16 cellular contexts compared by ENCODE assay signal in the genomic region with DNA sequence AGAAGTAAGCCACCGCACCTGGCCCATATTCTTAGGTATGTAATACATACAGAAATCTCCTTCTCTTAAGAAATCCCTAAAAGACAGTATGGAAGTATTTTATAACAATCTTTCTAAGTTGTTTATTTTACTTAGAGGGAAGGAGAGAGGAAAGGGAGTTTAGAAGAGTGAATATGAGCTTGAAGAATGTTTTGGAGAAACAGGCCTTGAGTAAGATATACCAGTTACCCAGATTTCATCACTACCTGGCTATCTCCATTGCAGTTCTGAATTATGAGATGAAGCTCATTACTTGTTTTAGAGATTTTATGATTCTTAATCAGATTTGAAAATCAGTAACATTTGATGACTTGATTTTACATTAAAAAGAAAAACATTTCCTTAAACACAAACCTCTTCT.
DNase-seq lines count a peak whose midpoint lies in the region; ATAC-seq, FAIRE-seq and TF ChIP-seq lines count a peak whose summit lies in the region.
"Had no signal": no experiment of that assay in that cellular context is flagged by ENCODE, and none has a peak within 500 bp of the region (broad histone marks: within the 10 kb centered on the region; RNA-seq: fewer than 3 reads in every experiment).

No MANE protein-coding gene starts in this region.

- H3K27ac Mint-ChIP-seq in activated naive CD8-positive, alpha-beta T cell treated with anti-CD3 and anti-CD28 coated beads, Interleukin-2, amount 10 ng/mL, durations not matched to agents 7 days and 5 days: peak overlapping the region; percentile 30
- no peak overlapping the region for H3K27ac Mint-ChIP-seq in activated naive CD8-positive, alpha-beta T cell treated with anti-CD3 and anti-CD28 coated beads, Interleukin-2, amount 50 U/mL, for 24 hours
- H3K27ac Mint-ChIP-seq in astrocyte (ENCODE audit: unreplicated experiment): no peak overlapping the region
- no peak overlapping the region for H3K27ac Mint-ChIP-seq in T-helper 2 cell treated with Interferon-gamma antibody and Interleukin-4, amounts not matched to agents 5 μg/mL and 100 μg/mL, for 36 hours

- H3K27me3 Mint-ChIP-seq in activated naive CD8-positive, alpha-beta T cell treated with anti-CD3 and anti-CD28 coated beads, Interleukin-2, amount 10 ng/mL, durations not matched to agents 7 days and 5 days: no peaks in the 10 kb centered on the region
- H3K27me3 Mint-ChIP-seq in activated naive CD8-positive, alpha-beta T cell treated with anti-CD3 and anti-CD28 coated beads, Interleukin-2, amount 50 U/mL, for 24 hours: no peaks in the 10 kb centered on the region
- H3K27me3 Mint-ChIP-seq in astrocyte (ENCODE audit: low read depth, unreplicated experiment): no peaks in the 10 kb centered on the region
- no peaks in the 10 kb centered on the region for H3K27me3 Mint-ChIP-seq in T-helper 2 cell treated with Interferon-gamma antibody and Interleukin-4, amounts not matched to agents 5 μg/mL and 100 μg/mL, for 36 hours (ENCODE audit: low read depth)

- H3K4me3 ChIP-seq in astrocyte (ENCODE audit: insufficient read depth, low read depth, low read length) (no peak overlapping the region), fibroblast of villous mesenchyme (ENCODE audit: low read depth, low read length) (no peak overlapping the region)
- H3K4me3 ChIP-seq: HAP-1 had no signal

- peaks cover 1% of the 10 kb centered on the region for H3K9me3 Mint-ChIP-seq in activated naive CD8-positive, alpha-beta T cell treated with anti-CD3 and anti-CD28 coated beads, Interleukin-2, amount 10 ng/mL, durations not matched to agents 7 days and 5 days
- H3K9me3 Mint-ChIP-seq in activated naive CD8-positive, alpha-beta T cell treated with anti-CD3 and anti-CD28 coated beads, Interleukin-2, amount 50 U/mL, for 24 hours: no peaks in the 10 kb centered on the region
- no peaks in the 10 kb centered on the region for H3K9me3 Mint-ChIP-seq in astrocyte (ENCODE audit: unreplicated experiment)
- no peaks in the 10 kb centered on the region for H3K9me3 Mint-ChIP-seq in T-helper 2 cell treated with Interferon-gamma antibody and Interleukin-4, amounts not matched to agents 5 μg/mL and 100 μg/mL, for 36 hours

- no peak overlapping the region for H2AFZ ChIP-seq in astrocyte (ENCODE audit: low read depth, low read length)

- no peak overlapping the region for H3K27ac ChIP-seq in astrocyte (ENCODE audit: low read depth, low read length)
- H3K27ac ChIP-seq: C4-2B had no signal

- no peak overlapping the region for H3K4me3 Mint-ChIP-seq in activated naive CD8-positive, alpha-beta T cell treated with anti-CD3 and anti-CD28 coated beads, Interleukin-2, amount 10 ng/mL, durations not matched to agents 7 days and 5 days
- no peak overlapping the region for H3K4me3 Mint-ChIP-seq in activated naive CD8-positive, alpha-beta T cell treated with anti-CD3 and anti-CD28 coated beads, Interleukin-2, amount 50 U/mL, for 24 hours
- H3K4me3 Mint-ChIP-seq in astrocyte (ENCODE audit: unreplicated experiment): no peak overlapping the region
- H3K4me3 Mint-ChIP-seq in T-helper 2 cell treated with Interferon-gamma antibody and Interleukin-4, amounts not matched to agents 5 μg/mL and 100 μg/mL, for 36 hours: no peak overlapping the region

- H3K4me2 ChIP-seq in astrocyte (ENCODE audit: low read length): no peak overlapping the region

- POLR2A ChIA-PET in activated naive CD8-positive, alpha-beta T cell treated with anti-CD3 and anti-CD28 coated beads, Interleukin-2, amount 10 ng/mL, durations not matched to agents 7 days and 5 days (lab: Charles Lee): no interaction called here

- TF ChIP-seq CTCF in astrocyte (IDR thresholded peaks at IDR 0.05; ENCODE audit: insufficient read depth, low read depth, low read length) (no peak), fibroblast of villous mesenchyme (IDR thresholded peaks at IDR 0.05; ENCODE audit: insufficient read depth, low read depth, low read length) (no peak)

- no peaks in the 10 kb centered on the region for H3K9me3 ChIP-seq in astrocyte (ENCODE audit: insufficient read depth, low read depth, low read length)
- H3K9me3 ChIP-seq: HAP-1 had no signal

- ATAC-seq in activated naive CD8-positive, alpha-beta T cell treated with anti-CD3 and anti-CD28 coated beads, Interleukin-2, amount 10 ng/mL, durations not matched to agents 7 days and 5 days (ENCODE audit: low read depth): no peak
- ATAC-seq in activated naive CD8-positive, alpha-beta T cell treated with anti-CD3 and anti-CD28 coated beads, Interleukin-2, amount 50 U/mL, for 24 hours: no peak
- no peak for ATAC-seq in HG03469 (IDR thresholded peaks at IDR 0.05; ENCODE audit: unreplicated experiment)

- no peaks in the 10 kb centered on the region for H3K4me1 ChIP-seq in astrocyte (ENCODE audit: insufficient read depth, low read length)

- H3K36me3 Mint-ChIP-seq in activated naive CD8-positive, alpha-beta T cell treated with anti-CD3 and anti-CD28 coated beads, Interleukin-2, amount 10 ng/mL, durations not matched to agents 7 days and 5 days: peaks cover 23% of the 10 kb centered on the region
- peaks cover 18% of the 10 kb centered on the region for H3K36me3 Mint-ChIP-seq in activated naive CD8-positive, alpha-beta T cell treated with anti-CD3 and anti-CD28 coated beads, Interleukin-2, amount 50 U/mL, for 24 hours (ENCODE audit: low read depth)
- H3K36me3 Mint-ChIP-seq in astrocyte (ENCODE audit: low read depth, unreplicated experiment): peaks cover 3% of the 10 kb centered on the region
- peaks cover 38% of the 10 kb centered on the region for H3K36me3 Mint-ChIP-seq in T-helper 2 cell treated with Interferon-gamma antibody and Interleukin-4, amounts not matched to agents 5 μg/mL and 100 μg/mL, for 36 hours (ENCODE audit: low read depth)

- no peaks in the 10 kb centered on the region for H3K27me3 ChIP-seq in astrocyte (ENCODE audit: insufficient read depth, low read length)

- DNase-seq in activated naive CD8-positive, alpha-beta T cell treated with anti-CD3 and anti-CD28 coated beads, Interleukin-2, amount 10 ng/mL, durations not matched to agents 7 days and 5 days: no peak
- DNase-seq in activated naive CD8-positive, alpha-beta T cell treated with anti-CD3 and anti-CD28 coated beads, Interleukin-2, amount 50 U/mL, for 24 hours: no peak
- DNase-seq in astrocyte (ENCODE audit: low read depth): peak; percentile 19
- peak; percentile 25 for DNase-seq in fibroblast of villous mesenchyme (ENCODE audit: low read depth)
- DNase-seq in T-helper 2 cell treated with Interferon-gamma antibody and Interleukin-4, amounts not matched to agents 5 μg/mL and 100 μg/mL, for 36 hours (ENCODE audit: low spot score): no peak
- DNase-seq in activated CD4-positive, alpha-beta T cell treated with anti-CD3 and anti-CD28 coated beads for 1 hour: no peak
- DNase-seq in inferior parietal cortex (ENCODE audit: extremely low spot score): no peak
- DNase-seq: DMS 273 treated with DMSO at 0.1 percent for 48 hours, GF-D8, NCI-H187 treated with DMSO at 0.1 percent for 48 hours, NCI-H2171, NCI-H446 had no signal

- no peak for FAIRE-seq in astrocyte (lab: Jason Lieb, UNC)
- FAIRE-seq: GM12892 had no signal

- no peaks in the 10 kb centered on the region for H3K79me2 ChIP-seq in astrocyte (ENCODE audit: insufficient read depth, low read length)

- peaks cover 39% of the 10 kb centered on the region for H3K4me1 Mint-ChIP-seq in activated naive CD8-positive, alpha-beta T cell treated with anti-CD3 and anti-CD28 coated beads, Interleukin-2, amount 10 ng/mL, durations not matched to agents 7 days and 5 days
- peaks cover 33% of the 10 kb centered on the region for H3K4me1 Mint-ChIP-seq in activated naive CD8-positive, alpha-beta T cell treated with anti-CD3 and anti-CD28 coated beads, Interleukin-2, amount 50 U/mL, for 24 hours
- H3K4me1 Mint-ChIP-seq in astrocyte (ENCODE audit: low read depth, unreplicated experiment): peaks cover 10% of the 10 kb centered on the region
- peaks cover 39% of the 10 kb centered on the region for H3K4me1 Mint-ChIP-seq in T-helper 2 cell treated with Interferon-gamma antibody and Interleukin-4, amounts not matched to agents 5 μg/mL and 100 μg/mL, for 36 hours (ENCODE audit: low read depth)

- no peaks in the 10 kb centered on the region for H4K20me1 ChIP-seq in astrocyte (ENCODE audit: insufficient read depth, low read length)

- no peak overlapping the region for H3K9ac ChIP-seq in astrocyte (ENCODE audit: low read length)

- H3K36me3 ChIP-seq in astrocyte (ENCODE audit: insufficient read depth, low read length): no peaks in the 10 kb centered on the region
- H3K36me3 ChIP-seq: HAP-1 had no signal

Comparison
In these comparisons a context has a peak if more than half of its experiments do, and no peak if none do; other contexts are left out.
1. DNase-seq: peak in astrocyte (single experiment) and fibroblast of villous mesenchyme (single experiment); none in activated naive CD8-positive, alpha-beta T cell treated with anti-CD3 and anti-CD28 coated beads, Interleukin-2, amount 10 ng/mL, durations not matched to agents 7 days and 5 days (single experiment), activated naive CD8-positive, alpha-beta T cell treated with anti-CD3 and anti-CD28 coated beads, Interleukin-2, amount 50 U/mL, for 24 hours (single experiment), T-helper 2 cell treated with Interferon-gamma antibody and Interleukin-4, amounts not matched to agents 5 μg/mL and 100 μg/mL, for 36 hours (single experiment), activated CD4-positive, alpha-beta T cell treated with anti-CD3 and anti-CD28 coated beads for 1 hour (single experiment) and inferior parietal cortex (single experiment).